In the genomic region with DNA sequence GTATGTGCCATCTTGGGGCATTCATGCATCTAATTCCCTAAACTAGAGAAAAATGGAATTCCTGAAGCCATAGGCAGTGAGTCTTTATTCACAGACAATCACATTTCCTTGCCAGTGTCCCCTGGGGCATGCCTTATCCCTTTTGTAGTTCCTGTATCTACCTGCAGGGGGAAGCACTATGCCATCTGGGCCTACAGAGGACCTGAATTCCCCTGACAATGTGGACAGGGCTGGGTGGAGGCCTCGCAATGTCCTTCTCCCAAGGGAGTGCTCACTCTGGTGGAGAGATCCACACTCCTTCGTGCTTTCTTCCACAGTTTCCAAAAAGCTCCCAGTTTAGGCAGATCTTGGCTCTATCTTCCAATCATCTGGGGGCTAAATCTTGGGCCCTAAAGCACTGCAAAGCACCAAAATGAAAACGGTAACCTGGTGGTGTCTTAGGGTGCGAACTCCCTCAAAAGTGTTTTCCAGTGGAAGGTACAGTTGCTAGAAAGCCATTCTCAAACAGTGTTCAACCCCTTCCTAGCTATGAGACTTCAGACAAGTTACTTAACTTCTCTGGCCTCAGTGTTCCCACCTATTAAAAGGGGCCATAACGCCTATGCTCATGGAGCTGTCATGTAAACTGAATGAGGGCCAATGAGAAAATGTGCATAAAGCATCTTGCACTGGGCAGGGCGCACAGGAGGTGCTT, we compare ENCODE assay signal across 8 cellular contexts. TPM values are rescaled to one million over a fixed set of nuclear protein-coding genes. Genes with fewer than 3 reads are reported as not detected.
A peak's percentile ranks its signal among the peaks of the same experiment; 100 is the strongest.
DNase-seq lines count a peak whose midpoint lies in the region; ATAC-seq and TF ChIP-seq lines count a peak whose summit lies in the region.

No MANE protein-coding gene starts in this region.

- H3K36me3 ChIP-seq in lung (ENCODE audit: control insufficient read depth in 2 of 2, insufficient read depth in 2 of 2, low read length in 2 of 2), result no peaks in the 10 kb centered on the region

- no peak for DNase-seq in Right ventricle myocardium inferior (ENCODE audit: missing footprints)
- DNase-seq in cardiac septum (ENCODE audit: low spot score), result no peak
- DNase-seq in NCI-H345 (lab: John Stamatoyannopoulos, UW), result peak; percentile 74
- DNase-seq in activated CD4-positive, alpha-beta T cell treated with anti-CD3 and anti-CD28 coated beads for 4 hours, result peak; percentile 52 to 75
- DNase-seq in dedifferentiated amniotic fluid mesenchymal stem cell (ENCODE audit: extremely low spot score), result peak; percentile 68
- peak; percentile 70 for DNase-seq in lung (ENCODE audit: low spot score)
- peak; percentile 72 for DNase-seq in stimulated activated CD8-positive, alpha-beta memory T cell treated with anti-CD3 and anti-CD28 coated beads, Interleukin-4, amount 100 ng/mL, for 48 hours

- no peaks in the 10 kb centered on the region for H3K4me1 ChIP-seq in lung (ENCODE audit: control insufficient read depth in 2 of 2, insufficient read depth in 2 of 2, low read length in 2 of 2)

- WGBS in lung, 2 donors, result 76 to 80% methylated on average over 6 of the region's 6 CpGs

- intact Hi-C loops in Right ventricle myocardium inferior (cut with DNase I), result loop anchor here (2.0 to 5.0 kb wide), 2 partner anchors 21 to 165 kb away; no protein-coding TSS in a partner anchor
- intact Hi-C loops in cardiac septum (cut with DNase I), result loop anchor here (5.0 kb wide), 1 partner anchor 165 kb away; no protein-coding TSS in a partner anchor

- no peaks in the 10 kb centered on the region for H3K9me3 ChIP-seq in lung (ENCODE audit: control insufficient read depth in 2 of 2, insufficient read depth in 1 of 2, low read length in 1 of 2)

- H3K27me3 ChIP-seq in lung (ENCODE audit: control insufficient read depth, insufficient read depth), result no peaks in the 10 kb centered on the region

- ATAC-seq in Right ventricle myocardium inferior, result peak; percentile 74
- ATAC-seq in HG03103 (IDR thresholded peaks at IDR 0.05; ENCODE audit: low read depth, unreplicated experiment), result peak; percentile 61
- peak; percentile 93 for ATAC-seq in lung (ENCODE audit: insufficient read depth, low FRiP score)

- peak; percentile 74 for TF ChIP-seq CTCF in lung (IDR thresholded peaks at IDR 0.05; ENCODE audit: control extremely low read depth, extremely low read depth)

- H3K4me3 ChIP-seq in lung, result no peak overlapping the region

- H3K27ac ChIP-seq in lung (ENCODE audit: low read depth in 1 of 2, low read length in 1 of 2), result no peak overlapping the region

RNA-seq across cellular contexts. Expression of a gene that starts 17.5 kb away (rescaled TPM):
- total RNA-seq in Right ventricle myocardium inferior (0.49 TPM), cardiac septum (0.35 TPM), lung (10 to 100 TPM in 1 of 2 donors, 1 to 10 TPM in 1; 6.6 to 11.7 TPM)
- polyA plus RNA-seq in lung, result 1 to 10 TPM; 3.1 to 4.5 TPM

Comparison
In these comparisons a context has a peak if more than half of its experiments do, and no peak if none do; other contexts are left out.
1. DNase-seq: peak in NCI-H345 (single experiment), activated CD4-positive, alpha-beta T cell treated with anti-CD3 and anti-CD28 coated beads for 4 hours (2 of 2), dedifferentiated amniotic fluid mesenchymal stem cell (single experiment), lung (single experiment) and stimulated activated CD8-positive, alpha-beta memory T cell treated with anti-CD3 and anti-CD28 coated beads, Interleukin-4, amount 100 ng/mL, for 48 hours (single experiment); none in Right ventricle myocardium inferior (single experiment) and cardiac septum (single experiment).
2. Peak in every context shown above with its lines, with median percentiles within 50 percentile points of each other: ATAC-seq.